ENCODE assay signal across 15 cellular contexts in the genomic region with DNA sequence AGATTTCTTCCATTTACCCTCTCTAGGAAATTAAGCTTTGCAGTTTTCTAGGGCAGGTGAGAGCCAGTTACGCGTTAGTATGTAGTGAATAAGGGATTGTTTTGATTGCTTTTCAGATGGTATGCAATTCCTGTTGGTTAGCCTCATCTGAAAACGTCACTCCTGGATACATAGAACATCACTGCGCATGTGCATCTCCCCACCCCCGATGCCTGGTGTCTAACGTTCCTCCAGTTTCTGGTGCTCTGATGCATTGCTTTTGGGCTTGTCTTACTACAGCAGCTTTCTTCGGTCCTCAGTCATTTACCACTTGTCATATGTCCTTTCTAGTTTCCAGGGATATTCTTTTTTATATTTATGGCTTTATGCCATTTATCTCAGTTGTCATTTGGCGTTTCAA. TPM values are rescaled to one million over a fixed set of nuclear protein-coding genes. Genes with fewer than 3 reads are reported as not detected.
"Had no signal": no experiment of that assay in that cellular context is flagged by ENCODE, and none has a peak within 500 bp of the region (broad histone marks: within the 10 kb centered on the region; RNA-seq: fewer than 3 reads in every experiment).

No MANE protein-coding gene starts in this region.

- H3K9me3 Mint-ChIP-seq: naive thymus-derived CD4-positive, alpha-beta T cell; stimulated activated naive B cell treated with anti-CD40 and anti-IgM and Interleukin-4, amounts not matched to agents 10 μg/mL and 1 μg/mL and 100 μg/mL, for 72 hours had no signal

- DNase-seq: effector memory CD4-positive, alpha-beta T cell; gastrocnemius medialis; glutamatergic neuron; left cardiac atrium; left ventricle myocardium inferior; lower lobe of right lung; mesendoderm; naive thymus-derived CD4-positive, alpha-beta T cell; nephron progenitor cell; sigmoid colon; stimulated activated CD4-positive, alpha-beta T cell treated with anti-CD3 and anti-CD28 coated beads, Interleukin-2, amount 100 ng/mL, for 24 hours; stimulated activated CD4-positive, alpha-beta T cell treated with anti-CD3 and anti-CD28 coated beads, Interleukin-4, amount 100 ng/mL, for 4 hours; stimulated activated naive B cell treated with anti-CD40 and anti-IgM and Interleukin-4, amounts not matched to agents 10 μg/mL and 1 μg/mL and 100 μg/mL, for 72 hours; trophoblast cell had no signal

- H3K27ac Mint-ChIP-seq: stimulated activated naive B cell treated with anti-CD40 and anti-IgM and Interleukin-4, amounts not matched to agents 10 μg/mL and 1 μg/mL and 100 μg/mL, for 72 hours had no signal

- H3K27me3 Mint-ChIP-seq: naive thymus-derived CD4-positive, alpha-beta T cell; stimulated activated naive B cell treated with anti-CD40 and anti-IgM and Interleukin-4, amounts not matched to agents 10 μg/mL and 1 μg/mL and 100 μg/mL, for 72 hours had no signal

- H3K4me3 Mint-ChIP-seq: naive thymus-derived CD4-positive, alpha-beta T cell; nephron progenitor cell; stimulated activated naive B cell treated with anti-CD40 and anti-IgM and Interleukin-4, amounts not matched to agents 10 μg/mL and 1 μg/mL and 100 μg/mL, for 72 hours had no signal

RNA-seq across cellular contexts. Expression of a gene that starts 31.0 kb away (rescaled TPM):
- total RNA-seq: mononuclear cell had no signal
